In genomic region chr6:63546697-63547096, GRCh38 we compare ENCODE assay signal across 1 cellular context.
TF ChIP-seq lines count a peak whose summit lies in the region.

No MANE protein-coding gene starts in this region.

TF ChIP-seq in K562, 482 proteins besides CTCF, POLR2A, EP300 and RAD21 (continued from another document):
- TF ChIP-seq ETS1 (conservative IDR thresholded peaks at IDR 0.05; ENCODE audit: control insufficient read depth, low read depth, low read length) (no peak), UBTF (IDR thresholded peaks at IDR 0.05; ENCODE audit: borderline replicate concordance in 1 of 2, low read depth in 2 of 2, low read length in 2 of 2) (no peak)
